In the genomic region with DNA sequence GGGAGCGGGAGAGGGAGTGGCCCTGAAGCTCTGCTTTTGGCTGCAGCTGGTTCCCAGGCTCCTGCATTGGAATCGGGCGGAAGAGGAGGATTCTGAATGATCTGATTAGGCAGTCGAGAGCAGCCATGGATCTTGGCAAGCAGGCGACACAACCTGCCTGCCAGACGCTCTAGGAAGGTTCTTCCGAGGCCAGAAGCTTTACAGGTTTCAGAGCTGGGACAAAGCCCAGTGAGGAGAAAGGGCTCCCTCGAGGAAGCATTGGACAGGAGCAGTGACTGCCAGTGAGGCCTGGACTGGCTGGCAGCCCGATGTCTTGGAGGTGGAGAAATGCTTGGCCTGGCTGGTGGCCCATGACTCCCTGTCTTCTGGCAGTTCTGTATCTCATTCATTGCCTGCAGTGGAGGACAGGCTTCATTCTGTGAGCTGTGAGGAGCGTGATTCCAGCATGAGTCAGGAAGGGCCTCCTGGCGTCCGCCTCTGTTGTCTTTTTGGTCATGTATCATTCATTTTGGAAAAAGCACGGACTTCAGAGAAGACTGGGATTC, we compare ENCODE assay signal across 9 cellular contexts.
DNase-seq lines count a peak whose midpoint lies in the region; ATAC-seq and TF ChIP-seq lines count a peak whose summit lies in the region.
"Had no signal": no experiment of that assay in that cellular context is flagged by ENCODE, and none has a peak within 500 bp of the region (broad histone marks: within the 10 kb centered on the region; RNA-seq: fewer than 3 reads in every experiment).

No MANE protein-coding gene starts in this region.

- H3K4me1 Mint-ChIP-seq in T-helper 17 cell (no peaks in the 10 kb centered on the region), GM23338 (peaks cover 26% of the 10 kb centered on the region)

- peaks cover 14% of the 10 kb centered on the region for H3K27me3 Mint-ChIP-seq in T-helper 17 cell
- peaks cover 13% of the 10 kb centered on the region for H3K27me3 Mint-ChIP-seq in GM23338 (ENCODE audit: insufficient read depth, low read depth, poor library complexity)

- no peak overlapping the region for H2AFZ ChIP-seq in GM23338

- DNase-seq in COLO829 (ENCODE audit: low spot score): peak; percentile 74
- DNase-seq in globus pallidus (ENCODE audit: low spot score): peak; percentile 83
- DNase-seq in psoas muscle: peak; percentile 93 to 96
- DNase-seq in T-helper 17 cell: no peak
- DNase-seq in NCI-H2081 (lab: John Stamatoyannopoulos, UW): no peak
- DNase-seq in GM23338 (ENCODE audit: low spot score): no peak
- no peak for DNase-seq in stimulated activated naive CD8-positive, alpha-beta T cell treated with anti-CD3 and anti-CD28 coated beads, Interleukin-15, Interleukin-2, amounts not matched to agents 100 U/mL and 50 U/mL, for 24 hours

- H3K36me3 Mint-ChIP-seq in T-helper 17 cell (ENCODE audit: low read depth) (no peaks in the 10 kb centered on the region), GM23338 (ENCODE audit: low read depth) (peaks cover 8% of the 10 kb centered on the region; the same call in 2 of the 3 replicates)

- ATAC-seq in SK-N-SH treated with all-trans-retinoic acid at 6 μM for 48 hours (peak; percentile 88), psoas muscle (peak; percentile 91 to 95 (median 94)), T-helper 17 cell (no peak), GM23338 (no peak)
- no peak for ATAC-seq in stimulated activated naive CD8-positive, alpha-beta T cell treated with anti-CD3 and anti-CD28 coated beads, Interleukin-15, Interleukin-2, amounts not matched to agents 100 U/mL and 50 U/mL, for 24 hours

- intact Hi-C loops in psoas muscle (cut with DNase I): no loop called here

- H3K4me3 Mint-ChIP-seq in T-helper 17 cell (no peak overlapping the region), GM23338 (no peak overlapping the region; the same call in 2 of the 3 replicates)
- H3K4me3 Mint-ChIP-seq: T-helper 2 cell treated with Interferon-gamma antibody and Interleukin-4, amounts not matched to agents 5 μg/mL and 100 μg/mL, for 36 hours had no signal

- TF ChIP-seq CTCF in psoas muscle (IDR thresholded peaks at IDR 0.05) (no peak), GM23338 (conservative IDR thresholded peaks at IDR 0.05; ENCODE audit: low read depth in 2 of 2) (no peak)

- H3K4me3 ChIP-seq in psoas muscle: no peak overlapping the region
- H3K4me3 ChIP-seq in GM23338: no peak overlapping the region

- no peaks in the 10 kb centered on the region for H3K79me2 ChIP-seq in GM23338 (replicated peaks; ENCODE audit: insufficient read depth)

- H3K27me3 ChIP-seq in psoas muscle (ENCODE audit: insufficient read depth in 3 of 3, low read length in 2 of 3) (no peaks in the 10 kb centered on the region), GM23338 (ENCODE audit: insufficient read depth) (no peaks in the 10 kb centered on the region)

- H3K4me1 ChIP-seq in psoas muscle (peaks cover 30% of the 10 kb centered on the region), GM23338 (ENCODE audit: insufficient read depth) (peaks cover 26% of the 10 kb centered on the region)

- H3K9me3 ChIP-seq in psoas muscle (no peaks in the 10 kb centered on the region), T-helper 17 cell (ENCODE audit: control insufficient read depth, low read length, poor library complexity, severe bottlenecking) (no peaks in the 10 kb centered on the region)

- peaks cover 7% of the 10 kb centered on the region; the same call in 2 of the 3 replicates for H3K9me3 Mint-ChIP-seq in GM23338
- H3K9me3 Mint-ChIP-seq: T-helper 2 cell treated with Interferon-gamma antibody and Interleukin-4, amounts not matched to agents 5 μg/mL and 100 μg/mL, for 36 hours had no signal

- H3K27ac Mint-ChIP-seq in T-helper 17 cell: no peak overlapping the region
- no peak overlapping the region for H3K27ac Mint-ChIP-seq in GM23338
- H3K27ac Mint-ChIP-seq: T-helper 2 cell treated with Interferon-gamma antibody and Interleukin-4, amounts not matched to agents 5 μg/mL and 100 μg/mL, for 36 hours had no signal

- no peaks in the 10 kb centered on the region for H4K20me1 ChIP-seq in GM23338 (replicated peaks; ENCODE audit: insufficient read depth)

- H3K36me3 ChIP-seq in psoas muscle (ENCODE audit: insufficient read depth in 1 of 2, low read depth in 1 of 2): no peaks in the 10 kb centered on the region
- H3K36me3 ChIP-seq in GM23338 (ENCODE audit: insufficient read depth): no peaks in the 10 kb centered on the region

- H3K27ac ChIP-seq in psoas muscle (peak overlapping the region; percentile 36), GM23338 (ENCODE audit: low read depth) (no peak overlapping the region)

- no peak overlapping the region for H3K4me2 ChIP-seq in GM23338

- H3F3A ChIP-seq in GM23338 (replicated peaks; ENCODE audit: low read depth): no peaks in the 10 kb centered on the region

- no peaks in the 10 kb centered on the region for H3K9me2 ChIP-seq in GM23338 (ENCODE audit: insufficient read depth)

- WGBS in psoas muscle, 3 donors: 9 to 19% (median 12%) methylated on average over 13 of the region's 13 CpGs

TF ChIP-seq in SK-N-SH treated with all-trans-retinoic acid at 6 μM for 48 hours, 23 proteins besides CTCF, POLR2A, EP300 and RAD21 (continues in another document):
- TF ChIP-seq GLIS3 (CRISPR knock-in tag; IDR thresholded peaks at IDR 0.05): no peak
- TF ChIP-seq RARB (CRISPR knock-in tag; IDR thresholded peaks at IDR 0.05): no peak
- TF ChIP-seq, protein P1, sequence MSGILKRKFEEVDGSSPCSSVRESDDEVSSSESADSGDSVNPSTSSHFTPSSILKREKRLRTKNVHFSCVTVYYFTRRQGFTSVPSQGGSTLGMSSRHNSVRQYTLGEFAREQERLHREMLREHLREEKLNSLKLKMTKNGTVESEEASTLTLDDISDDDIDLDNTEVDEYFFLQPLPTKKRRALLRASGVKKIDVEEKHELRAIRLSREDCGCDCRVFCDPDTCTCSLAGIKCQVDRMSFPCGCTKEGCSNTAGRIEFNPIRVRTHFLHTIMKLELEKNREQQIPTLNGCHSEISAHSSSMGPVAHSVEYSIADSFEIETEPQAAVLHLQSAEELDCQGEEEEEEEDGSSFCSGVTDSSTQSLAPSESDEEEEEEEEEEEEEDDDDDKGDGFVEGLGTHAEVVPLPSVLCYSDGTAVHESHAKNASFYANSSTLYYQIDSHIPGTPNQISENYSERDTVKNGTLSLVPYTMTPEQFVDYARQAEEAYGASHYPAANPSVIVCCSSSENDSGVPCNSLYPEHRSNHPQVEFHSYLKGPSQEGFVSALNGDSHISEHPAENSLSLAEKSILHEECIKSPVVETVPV (CRISPR knock-in tag; IDR thresholded peaks at IDR 0.05): no peak
- TF ChIP-seq, protein P2, sequence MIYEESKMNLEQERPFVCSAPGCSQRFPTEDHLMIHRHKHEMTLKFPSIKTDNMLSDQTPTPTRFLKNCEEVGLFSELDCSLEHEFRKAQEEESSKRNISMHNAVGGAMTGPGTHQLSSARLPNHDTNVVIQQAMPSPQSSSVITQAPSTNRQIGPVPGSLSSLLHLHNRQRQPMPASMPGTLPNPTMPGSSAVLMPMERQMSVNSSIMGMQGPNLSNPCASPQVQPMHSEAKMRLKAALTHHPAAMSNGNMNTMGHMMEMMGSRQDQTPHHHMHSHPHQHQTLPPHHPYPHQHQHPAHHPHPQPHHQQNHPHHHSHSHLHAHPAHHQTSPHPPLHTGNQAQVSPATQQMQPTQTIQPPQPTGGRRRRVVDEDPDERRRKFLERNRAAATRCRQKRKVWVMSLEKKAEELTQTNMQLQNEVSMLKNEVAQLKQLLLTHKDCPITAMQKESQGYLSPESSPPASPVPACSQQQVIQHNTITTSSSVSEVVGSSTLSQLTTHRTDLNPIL (CRISPR knock-in tag; IDR thresholded peaks at IDR 0.05; ENCODE audit: low read depth): no peak
- TF ChIP-seq ZFP30 (CRISPR knock-in tag; IDR thresholded peaks at IDR 0.05): no peak
- TF ChIP-seq CSDC2 (CRISPR knock-in tag; IDR thresholded peaks at IDR 0.05): no peak

TF ChIP-seq in GM23338, 12 proteins besides CTCF, POLR2A, EP300 and RAD21 (continues in another document):
- no peak for TF ChIP-seq CREB1 (CRISPR knock-in tag; IDR thresholded peaks at IDR 0.05; ENCODE audit: low read depth)
- TF ChIP-seq EZH2phosphoT487 (IDR thresholded peaks at IDR 0.05; ENCODE audit: unreplicated experiment): no peak
- TF ChIP-seq ZNF331 (CRISPR knock-in tag; IDR thresholded peaks at IDR 0.05; ENCODE audit: low read depth): no peak

Comparison
In these comparisons a context has a peak if more than half of its experiments do, and no peak if none do; other contexts are left out.
1. DNase-seq: peak in COLO829 (single experiment), globus pallidus (single experiment) and psoas muscle (2 of 2); none in T-helper 17 cell (0 of 3), NCI-H2081 (0 of 2), GM23338 (single experiment) and stimulated activated naive CD8-positive, alpha-beta T cell treated with anti-CD3 and anti-CD28 coated beads, Interleukin-15, Interleukin-2, amounts not matched to agents 100 U/mL and 50 U/mL, for 24 hours (single experiment).
2. ATAC-seq: peak in SK-N-SH treated with all-trans-retinoic acid at 6 μM for 48 hours (single experiment) and psoas muscle (4 of 4); none in T-helper 17 cell (single experiment), GM23338 (single experiment) and stimulated activated naive CD8-positive, alpha-beta T cell treated with anti-CD3 and anti-CD28 coated beads, Interleukin-15, Interleukin-2, amounts not matched to agents 100 U/mL and 50 U/mL, for 24 hours (single experiment).